ENCODE assay signal across 8 cellular contexts in the genomic region with DNA sequence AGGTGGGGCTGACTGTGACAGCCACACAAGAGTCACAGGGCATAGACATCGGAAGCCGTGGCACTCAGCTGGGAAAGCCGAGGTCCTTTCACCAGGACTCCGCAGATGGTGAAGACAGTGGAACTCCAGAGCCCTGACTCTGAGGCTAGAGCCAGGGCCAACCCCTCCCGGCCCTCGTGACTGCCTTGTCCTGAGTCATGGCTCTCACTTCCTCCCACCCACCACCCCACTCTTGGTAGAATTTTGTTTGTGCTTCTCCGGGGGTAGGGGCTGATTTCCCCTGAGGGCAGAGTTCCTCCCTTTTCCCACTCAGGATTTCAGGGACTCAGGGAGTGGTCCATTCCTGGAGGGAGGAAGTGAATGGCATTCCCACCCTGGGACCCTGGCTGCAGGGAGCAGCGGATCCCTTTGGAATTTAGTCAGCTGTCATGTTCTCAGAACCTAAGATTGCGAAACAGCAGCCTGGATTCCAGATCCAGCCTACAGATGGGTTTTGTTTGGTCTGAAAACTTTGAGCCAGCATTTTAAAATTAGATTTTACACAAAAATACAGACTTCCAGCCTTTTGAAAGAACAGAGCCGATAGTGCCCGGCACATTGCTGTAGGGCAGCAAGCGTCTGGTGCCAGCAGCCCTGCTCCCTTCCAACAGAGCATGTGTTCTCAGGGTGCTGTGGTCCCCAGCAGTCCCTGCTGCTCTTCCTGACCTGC. TPM values are rescaled to one million over a fixed set of nuclear protein-coding genes. Genes with fewer than 3 reads are reported as not detected.
DNase-seq lines count a peak whose midpoint lies in the region; ATAC-seq and TF ChIP-seq lines count a peak whose summit lies in the region.

No MANE protein-coding gene starts in this region.

- peak; percentile 52 for ATAC-seq in mucosa of descending colon
- no peak for ATAC-seq in HG02798 (IDR thresholded peaks at IDR 0.05; ENCODE audit: poor library complexity, unreplicated experiment)
- ATAC-seq in HG02870 (IDR thresholded peaks at IDR 0.05; ENCODE audit: unreplicated experiment), result no peak

- H3K9me3 ChIP-seq in AG04450 (ENCODE audit: control insufficient read depth, insufficient read depth, low read length) (no peaks in the 10 kb centered on the region; the same call in 1 of the 2 replicates), MG63 (no peaks in the 10 kb centered on the region), duodenal mucosa (ENCODE audit: control insufficient read depth in 1 of 2, low read length in 2 of 2) (no peaks in the 10 kb centered on the region), mucosa of descending colon (no peaks in the 10 kb centered on the region), transverse colon (no peaks in the 10 kb centered on the region)

- H3K36me3 ChIP-seq in MG63 (no peaks in the 10 kb centered on the region), duodenal mucosa (ENCODE audit: control insufficient read depth in 1 of 2, insufficient read depth in 2 of 2, low read length in 2 of 2) (peaks cover 38 to 85% of the 10 kb centered on the region in 2 donors), mucosa of descending colon (ENCODE audit: low read depth) (peaks cover 4% of the 10 kb centered on the region), transverse colon (peaks cover 0 to 39% (median 9%) of the 10 kb centered on the region in 4 donors)

- H3K9ac ChIP-seq in duodenal mucosa (ENCODE audit: low read depth in 1 of 2, low read length in 2 of 2), result peak overlapping the region; percentile 8 to 18

- 69 to 75% methylated on average over 4 to 12 of the region's 12 CpGs for WGBS in transverse colon (ENCODE audit: low coverage in 1 of 2), 2 donors

- TF ChIP-seq CTCF in AG04450 (IDR thresholded peaks at IDR 0.05; ENCODE audit: low read depth, low read length) (no peak), mucosa of descending colon (IDR thresholded peaks at IDR 0.05) (no peak), transverse colon (IDR thresholded peaks at IDR 0.05) (no peak)

- DNase-seq in AG04450 (ENCODE audit: low read depth, low spot score) (peak; percentile 49), MG63 (peak; percentile 25), mucosa of descending colon (peak; percentile 55 to 64 (median 64)), transverse colon (peak; percentile 55), COR-L47 (lab: John Stamatoyannopoulos, UW) (no peak)

- H3K27me3 ChIP-seq in AG04450 (ENCODE audit: control insufficient read depth, insufficient read depth, low read length) (no peaks in the 10 kb centered on the region), MG63 (no peaks in the 10 kb centered on the region), duodenal mucosa (ENCODE audit: control insufficient read depth in 1 of 2, insufficient read depth in 2 of 2, low read length in 2 of 2) (no peaks in the 10 kb centered on the region), transverse colon (no peaks in the 10 kb centered on the region)

- peak overlapping the region; percentile 89 for H3K27ac ChIP-seq in AG04450 (ENCODE audit: low read depth, low read length)
- peak overlapping the region; percentile 70 for H3K27ac ChIP-seq in duodenal mucosa (ENCODE audit: low read depth, low read length)
- H3K27ac ChIP-seq in transverse colon, result peak overlapping the region; percentile 65 to 82 (median 74)

- peak overlapping the region; percentile 35 for H3K4me3 ChIP-seq in AG04450 (ENCODE audit: low read depth, low read length)
- no peak overlapping the region for H3K4me3 ChIP-seq in MG63
- no peak overlapping the region for H3K4me3 ChIP-seq in duodenal mucosa (ENCODE audit: low read depth in 1 of 2, low read length in 2 of 2)
- no peak overlapping the region for H3K4me3 ChIP-seq in mucosa of descending colon
- no peak overlapping the region for H3K4me3 ChIP-seq in transverse colon

- intact Hi-C loops in mucosa of descending colon (cut with DNase I, micrococcal nuclease) (no loop called here), transverse colon (cut with DNase I; ENCODE audit: low total_unique reads) (no loop called here)

- peaks cover 5 to 16% of the 10 kb centered on the region in 2 donors for H3K4me1 ChIP-seq in duodenal mucosa (ENCODE audit: control insufficient read depth in 1 of 2, insufficient read depth in 2 of 2, low read length in 2 of 2)
- peaks cover 6% of the 10 kb centered on the region for H3K4me1 ChIP-seq in mucosa of descending colon (ENCODE audit: low read depth)
- H3K4me1 ChIP-seq in transverse colon, result peaks cover 0 to 25% (median 0%) of the 10 kb centered on the region in 4 donors

- no peak for TF ChIP-seq POLR2A in transverse colon (IDR thresholded peaks at IDR 0.05)

- POLR2A ChIA-PET in AG04450 (lab: Yijun Ruan, JAX), result interaction anchor here (0.7 to 1.6 kb wide), 2 partner anchors 27 to 49 kb away, joined by 3 to 6 read pairs; no protein-coding TSS in a partner anchor

- in situ Hi-C loops in transverse colon (cut with MboI; ENCODE audit: low pct_ligation_motif_present in 1 of 4, low pct_unique_long_range_greater_than_20kb in 1 of 4, low sequenced_read_pairs in 3 of 4), result no loop called here

- no peak for TF ChIP-seq EP300 in transverse colon (IDR thresholded peaks at IDR 0.05; ENCODE audit: low read depth)

- CTCF ChIA-PET in AG04450 (lab: Charles Lee), result no interaction called here

RNA-seq across cellular contexts. Expression of gene TPCN1, which starts 50.7 kb away (rescaled TPM):
- polyA plus RNA-seq in AG04450 (2011; rRNA removed), result 10.9 and 11.9 TPM in 2 replicates
- 11.9 and 14.6 TPM in 2 replicates for polyA minus RNA-seq in AG04450 (2011; rRNA and poly(A)+ RNA removed)
- 3.9 and 5.4 TPM in 2 replicates for total RNA-seq in MG63 (2014; rRNA removed; shearing (Covaris generic); ENCODE audit: low replicate concordance)
- total RNA-seq in mucosa of descending colon, result 100 to 1,000 TPM in 1 of 3 donors, 10 to 100 TPM in 2; 89.9 to 133 (median 91.3) TPM
- 1,000 to 10,000 TPM in 1 of 4 donors, 100 to 1,000 TPM in 1, 10 to 100 TPM in 2; 85.1 to 1,315 (median 121) TPM for total RNA-seq in transverse colon

Comparison
In these comparisons a context has a peak if more than half of its experiments do, and no peak if none do; other contexts are left out.
1. RNA of gene TPCN1, which starts 50.7 kb away (total RNA-seq): 85.1 to 1,315 TPM in transverse colon and 89.9 to 133 TPM in mucosa of descending colon; 3.9 to 5.4 TPM in MG63; every median in the first group is over 10 times any median in the second.
2. Peak in every context shown above with its lines, with median percentiles within 50 percentile points of each other: H3K27ac ChIP-seq.